ENCODE assay signal across 17 cellular contexts in the genomic region with DNA sequence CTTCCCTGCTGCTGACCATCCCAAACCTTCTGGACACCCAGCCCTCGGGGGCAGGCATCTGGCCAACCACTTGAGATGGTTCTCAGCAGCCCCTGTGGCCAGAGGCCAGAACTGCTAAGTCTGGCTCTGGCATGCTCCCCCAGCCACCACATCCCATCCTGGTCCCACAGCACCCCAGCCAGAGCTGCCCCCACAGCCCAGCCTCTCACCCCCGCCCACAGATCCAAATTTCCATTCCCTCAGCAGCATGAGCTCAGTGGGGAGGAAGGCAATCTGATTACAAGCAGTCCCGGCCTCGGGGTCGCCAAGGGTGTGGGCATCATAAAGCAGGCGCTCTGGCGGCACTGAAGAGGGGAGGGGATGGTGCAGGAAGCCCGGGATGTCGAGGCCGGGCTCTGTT. TPM values are rescaled to one million over a fixed set of nuclear protein-coding genes. Genes with fewer than 3 reads are reported as not detected.
DNase-seq lines count a peak whose midpoint lies in the region; ATAC-seq and TF ChIP-seq lines count a peak whose summit lies in the region.
"Had no signal": no experiment of that assay in that cellular context is flagged by ENCODE, and none has a peak within 500 bp of the region (broad histone marks: within the 10 kb centered on the region; RNA-seq: fewer than 3 reads in every experiment).

No MANE protein-coding gene starts in this region.

- POLR2A ChIA-PET in SK-N-SH (lab: Yijun Ruan, JAX): no interaction called here

- H3K4me1 ChIP-seq in SK-N-SH (ENCODE audit: control insufficient read depth in 1 of 2, insufficient read depth in 2 of 2, low read depth in 1 of 2, low read length in 1 of 2) (peaks cover 0 to 27% of the 10 kb centered on the region in 2 experiments; a peak in 1 of 4 replicates), spleen (peaks cover 0 to 13% (median 2%) of the 10 kb centered on the region in 6 donors)
- H3K4me1 ChIP-seq: SJCRH30 had no signal

- TF ChIP-seq EP300 in SK-N-SH (IDR thresholded peaks at IDR 0.05; ENCODE audit: borderline replicate concordance in 1 of 2, low read depth in 1 of 2, low read length in 1 of 2): no peak

- ATAC-seq in SK-N-SH treated with all-trans-retinoic acid at 6 μM for 48 hours: no peak
- no peak for ATAC-seq in HG03571 (IDR thresholded peaks at IDR 0.05; ENCODE audit: unreplicated experiment)
- no peak for ATAC-seq in GM21526 (IDR thresholded peaks at IDR 0.05; ENCODE audit: low FRiP score, unreplicated experiment)
- ATAC-seq: K562 had no signal

- intact Hi-C loops in spleen (cut with DNase I; ENCODE audit: low total_unique reads): no loop called here

- no peaks in the 10 kb centered on the region for H3K9me2 ChIP-seq in SK-N-SH

- WGBS in SK-N-SH (ENCODE audit: low lambda C conversion rate): 68% methylated on average over 4 of the region's 10 CpGs
- WGBS in spleen, 5 donors: 46 to 61% (median 59%) methylated on average over 9 to 10 of the region's 10 CpGs

- no peak overlapping the region for H3K27ac ChIP-seq in SK-N-SH (ENCODE audit: low read depth in 2 of 2, low read length in 1 of 2)
- H3K27ac ChIP-seq in spleen: no peak overlapping the region
- H3K27ac ChIP-seq: SJCRH30 had no signal

- CTCF ChIA-PET in SK-N-SH (lab: Yijun Ruan, JAX): interaction anchor here (1.0 kb wide), 2 partner anchors 11 to 208 kb away, joined by 4 to 6 read pairs; no protein-coding TSS in a partner anchor

- H3K4me3 ChIP-seq in SK-N-SH (ENCODE audit: low read depth in 2 of 2, low read length in 1 of 2) (no peak overlapping the region), foreskin fibroblast (ENCODE audit: low read depth in 1 of 2, low read length in 2 of 2) (no peak overlapping the region), spleen (no peak overlapping the region)
- H3K4me3 ChIP-seq: K562, SJCRH30 had no signal

- no peaks in the 10 kb centered on the region for H3K79me2 ChIP-seq in SK-N-SH (ENCODE audit: insufficient read depth)

- H3K9me3 ChIP-seq in SK-N-SH (no peaks in the 10 kb centered on the region), spleen (no peaks in the 10 kb centered on the region)
- H3K9me3 ChIP-seq: SJCRH30 had no signal

- H3K27me3 ChIP-seq in SK-N-SH (ENCODE audit: insufficient read depth): no peaks in the 10 kb centered on the region
- peaks cover 0 to 10% (median 0%) of the 10 kb centered on the region in 7 donors for H3K27me3 ChIP-seq in spleen (replicated peaks in 1 of 7)

- no peak for TF ChIP-seq POLR2A in spleen (IDR thresholded peaks at IDR 0.05)

- TF ChIP-seq CTCF in SK-N-SH (IDR thresholded peaks at IDR 0.05): no peak
- no peak for TF ChIP-seq CTCF in foreskin fibroblast (IDR thresholded peaks at IDR 0.05; ENCODE audit: low read depth, low read length)
- no peak for TF ChIP-seq CTCF in spleen (IDR thresholded peaks at IDR 0.05 in 8 of 11, conservative IDR thresholded peaks at IDR 0.05 in 3 of 11)

- TF ChIP-seq RAD21 in SK-N-SH (IDR thresholded peaks at IDR 0.05; ENCODE audit: low read length): no peak

- H3F3A ChIP-seq in SK-N-SH (replicated peaks; ENCODE audit: insufficient read depth): no peaks in the 10 kb centered on the region

- DNase-seq in SK-N-SH (peak; percentile 63), RPMI7951 (ENCODE audit: low read depth) (peak; percentile 52), foreskin fibroblast (peak; percentile 25 to 37), spleen (peak; percentile 60), DMS79 (lab: John Stamatoyannopoulos, UW) (no peak)
- DNase-seq: 8988T; CD4-positive, alpha-beta T cell; MV-4-11; NCI-H1417; NCI-H187 treated with DMSO at 0.1 percent for 48 hours; NCI-H2227 treated with DMSO at 0.1 percent for 48 hours; NCI-H510A treated with DMSO at 0.1 percent for 48 hours; SJCRH30 had no signal

- H3K4me2 ChIP-seq in SK-N-SH: no peak overlapping the region

- H3K9ac ChIP-seq in SK-N-SH: no peak overlapping the region

- H4K20me1 ChIP-seq in SK-N-SH (ENCODE audit: insufficient read depth): no peaks in the 10 kb centered on the region

- H3K36me3 ChIP-seq in SK-N-SH (replicated peaks in 1 of 2; ENCODE audit: control insufficient read depth in 1 of 2, insufficient read depth in 2 of 2, low read length in 1 of 2) (no peaks in the 10 kb centered on the region), spleen (no peaks in the 10 kb centered on the region)
- H3K36me3 ChIP-seq: SJCRH30 had no signal

- H2AFZ ChIP-seq in SK-N-SH (ENCODE audit: low read depth): no peak overlapping the region

TF ChIP-seq in SK-N-SH, 30 proteins besides CTCF, POLR2A, EP300 and RAD21 (continues in another document):
- TF ChIP-seq TCF12 (IDR thresholded peaks at IDR 0.05): no peak
- TF ChIP-seq NFIC (IDR thresholded peaks at IDR 0.05; ENCODE audit: borderline replicate concordance): no peak
- no peak for TF ChIP-seq YY1 (IDR thresholded peaks at IDR 0.05; ENCODE audit: low read depth)
- no peak for TF ChIP-seq JUND (IDR thresholded peaks at IDR 0.05)
- TF ChIP-seq, protein P1, sequence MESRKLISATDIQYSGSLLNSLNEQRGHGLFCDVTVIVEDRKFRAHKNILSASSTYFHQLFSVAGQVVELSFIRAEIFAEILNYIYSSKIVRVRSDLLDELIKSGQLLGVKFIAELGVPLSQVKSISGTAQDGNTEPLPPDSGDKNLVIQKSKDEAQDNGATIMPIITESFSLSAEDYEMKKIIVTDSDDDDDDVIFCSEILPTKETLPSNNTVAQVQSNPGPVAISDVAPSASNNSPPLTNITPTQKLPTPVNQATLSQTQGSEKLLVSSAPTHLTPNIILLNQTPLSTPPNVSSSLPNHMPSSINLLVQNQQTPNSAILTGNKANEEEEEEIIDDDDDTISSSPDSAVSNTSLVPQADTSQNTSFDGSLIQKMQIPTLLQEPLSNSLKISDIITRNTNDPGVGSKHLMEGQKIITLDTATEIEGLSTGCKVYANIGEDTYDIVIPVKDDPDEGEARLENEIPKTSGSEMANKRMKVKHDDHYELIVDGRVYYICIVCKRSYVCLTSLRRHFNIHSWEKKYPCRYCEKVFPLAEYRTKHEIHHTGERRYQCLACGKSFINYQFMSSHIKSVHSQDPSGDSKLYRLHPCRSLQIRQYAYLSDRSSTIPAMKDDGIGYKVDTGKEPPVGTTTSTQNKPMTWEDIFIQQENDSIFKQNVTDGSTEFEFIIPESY (IDR thresholded peaks at IDR 0.05; ENCODE audit: borderline replicate concordance, low read depth): no peak
- no peak for TF ChIP-seq IRF3 (IDR thresholded peaks at IDR 0.05; ENCODE audit: low read depth, low read length)

TF ChIP-seq in SK-N-SH treated with all-trans-retinoic acid at 6 μM for 48 hours, 23 proteins besides CTCF, POLR2A, EP300 and RAD21:
- TF ChIP-seq PPARA (CRISPR knock-in tag; IDR thresholded peaks at IDR 0.05; ENCODE audit: borderline replicate concordance) (no peak), GLIS3 (CRISPR knock-in tag; IDR thresholded peaks at IDR 0.05) (no peak), SNAI2 (CRISPR knock-in tag; IDR thresholded peaks at IDR 0.05) (no peak)
- TF ChIP-seq, protein P2, sequence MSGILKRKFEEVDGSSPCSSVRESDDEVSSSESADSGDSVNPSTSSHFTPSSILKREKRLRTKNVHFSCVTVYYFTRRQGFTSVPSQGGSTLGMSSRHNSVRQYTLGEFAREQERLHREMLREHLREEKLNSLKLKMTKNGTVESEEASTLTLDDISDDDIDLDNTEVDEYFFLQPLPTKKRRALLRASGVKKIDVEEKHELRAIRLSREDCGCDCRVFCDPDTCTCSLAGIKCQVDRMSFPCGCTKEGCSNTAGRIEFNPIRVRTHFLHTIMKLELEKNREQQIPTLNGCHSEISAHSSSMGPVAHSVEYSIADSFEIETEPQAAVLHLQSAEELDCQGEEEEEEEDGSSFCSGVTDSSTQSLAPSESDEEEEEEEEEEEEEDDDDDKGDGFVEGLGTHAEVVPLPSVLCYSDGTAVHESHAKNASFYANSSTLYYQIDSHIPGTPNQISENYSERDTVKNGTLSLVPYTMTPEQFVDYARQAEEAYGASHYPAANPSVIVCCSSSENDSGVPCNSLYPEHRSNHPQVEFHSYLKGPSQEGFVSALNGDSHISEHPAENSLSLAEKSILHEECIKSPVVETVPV (CRISPR knock-in tag; IDR thresholded peaks at IDR 0.05): no peak

RNA-seq across cellular contexts. Expression of gene GLIS1, which starts 45.6 kb away (rescaled TPM):
- polyA plus RNA-seq in SK-N-SH (2012; rRNA removed) (0.05 and 0.13 TPM in 2 replicates), spleen (under 1 TPM in 2 of 3 donors, not detected in 1; 0.04 to 0.26 TPM)
- 0.06 and 0.09 TPM in 2 replicates for polyA plus RNA-seq in SK-N-SH (2012; cell fraction: cytosol; rRNA removed)
- 0.15 and 0.25 TPM in 2 replicates for polyA plus RNA-seq in SK-N-SH (2012; cell fraction: nucleus; rRNA removed)
- total RNA-seq in RPMI7951 (2014; rRNA removed; shearing (Covaris generic)): 1.3 and 1.9 TPM in 2 replicates
- total RNA-seq in spleen: under 1 TPM in 3 of 7 donors, not detected in 4; 0.13 to 0.39 (median 0.28) TPM
- total RNA-seq: CD4-positive, alpha-beta T cell; K562; SJCRH30 had no signal
- polyA plus RNA-seq: K562 had no signal
